Comparison of ENCODE assay signal across 9 cellular contexts in the genomic region with DNA sequence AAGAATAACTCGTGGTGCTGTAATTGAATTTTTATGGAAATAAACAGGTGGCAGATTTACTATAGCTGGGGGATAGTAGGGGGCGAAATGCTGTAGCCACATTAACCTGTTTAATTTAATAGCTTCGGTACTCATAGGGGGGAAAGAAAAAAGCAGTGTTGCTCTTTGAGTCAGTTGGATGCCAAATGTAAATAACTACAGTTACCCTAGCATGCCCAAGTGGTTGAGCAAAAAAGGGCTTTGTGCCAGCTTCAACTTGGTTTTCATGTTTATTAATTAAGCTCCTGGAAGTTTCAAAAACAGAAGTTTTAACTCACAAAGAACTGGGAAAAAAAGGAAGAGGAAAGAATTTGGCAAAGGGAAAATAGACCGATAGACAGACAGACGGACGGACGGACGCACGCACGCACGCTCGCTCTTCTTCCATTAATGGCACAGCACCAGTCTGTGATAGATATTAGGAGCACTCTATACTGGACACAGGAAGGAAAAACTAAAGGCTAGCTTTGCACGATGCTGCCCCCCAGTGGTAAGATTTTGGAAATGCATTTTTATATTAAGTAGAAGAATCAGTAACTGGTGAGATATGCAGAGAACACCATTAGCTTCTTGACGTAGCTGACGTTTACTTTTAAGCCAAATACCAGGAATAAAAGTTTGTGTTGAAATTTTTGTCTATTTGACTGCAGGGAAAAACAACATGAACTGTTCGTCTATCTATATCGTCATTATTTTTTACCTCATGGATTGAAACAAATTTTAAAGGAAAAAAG.
DNase-seq lines count a peak whose midpoint lies in the region; ATAC-seq lines count a peak whose summit lies in the region.
"Had no signal": no experiment of that assay in that cellular context is flagged by ENCODE, and none has a peak within 500 bp of the region (broad histone marks: within the 10 kb centered on the region; RNA-seq: fewer than 3 reads in every experiment).

No MANE protein-coding gene starts in this region.

- peak overlapping the region; percentile 34 for H3K4me3 ChIP-seq in skeletal muscle cell (ENCODE audit: low read depth, low read length)
- H3K4me3 ChIP-seq: BLaER1 treated with 17β-estradiol and CSF1 and Interleukin-3, amounts not matched to agents 10 nM and 100 nM had no signal

- ATAC-seq in GM21360 (IDR thresholded peaks at IDR 0.05; ENCODE audit: unreplicated experiment) = peak; percentile 87
- ATAC-seq in HG03565 (IDR thresholded peaks at IDR 0.05; ENCODE audit: unreplicated experiment) = peak; percentile 87

- DNase-seq in NCI-H2171 treated with DMSO at 0.1 percent for 48 hours (lab: John Stamatoyannopoulos, UW) (peak; percentile 51), NCI-H2171 (lab: John Stamatoyannopoulos, UW) (no peak), NCI-H526 (lab: John Stamatoyannopoulos, UW) (peak; percentile 67 to 79), amygdala (lab: John Stamatoyannopoulos, UW) (peak in 36 of 56 donors; percentile 0 to 82 (median 15)), hepatic stellate cell (ENCODE audit: low spot score) (peak; percentile 72), skeletal muscle cell (ENCODE audit: low read depth) (peak; percentile 43)
